ENCODE assay signal across 1 cellular context in the genomic region with DNA sequence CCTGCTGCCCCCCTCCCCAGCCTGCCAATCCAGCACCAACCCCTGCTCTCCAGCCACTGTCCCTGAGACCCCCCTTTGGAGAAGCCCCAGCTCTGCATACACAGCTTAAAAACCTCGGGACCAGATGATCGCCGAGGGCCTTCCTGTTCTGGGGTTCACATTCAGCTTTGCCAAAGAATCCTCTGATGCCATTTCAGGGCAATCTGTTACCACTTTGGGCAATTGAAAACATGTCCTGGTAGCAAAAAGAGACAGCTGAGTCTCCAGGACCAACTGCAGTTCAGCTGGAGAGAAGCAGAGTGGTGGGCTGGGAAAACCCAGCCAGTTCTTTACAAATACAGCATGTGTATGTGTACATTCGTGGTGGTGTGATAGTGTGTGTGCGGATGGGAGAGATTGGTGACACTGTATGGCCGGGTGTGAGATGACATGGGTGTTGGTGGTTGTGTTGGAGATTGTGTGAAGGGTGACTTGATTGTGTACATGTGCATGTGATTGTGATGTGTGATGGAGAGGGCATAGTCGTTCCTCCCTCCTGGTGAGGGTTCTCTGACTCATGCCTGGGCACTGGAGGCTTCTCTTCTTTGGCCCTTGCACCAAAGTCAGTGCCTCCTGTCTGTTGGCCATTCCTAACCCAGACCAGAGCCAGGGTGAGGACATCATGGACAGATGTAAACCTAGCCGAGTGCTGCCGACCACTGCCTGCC.
TF ChIP-seq lines count a peak whose summit lies in the region.

No MANE protein-coding gene starts in this region.

TF ChIP-seq in H1, 55 proteins besides CTCF, POLR2A, EP300 and RAD21:
- TF ChIP-seq NRF1 (IDR thresholded peaks at IDR 0.05; ENCODE audit: low read depth, low read length) (no peak), SUZ12 (IDR thresholded peaks at IDR 0.05; ENCODE audit: low read length) (no peak), TCF12 (IDR thresholded peaks at IDR 0.05; ENCODE audit: low read depth, low read length) (no peak), MAFK (IDR thresholded peaks at IDR 0.05; ENCODE audit: low read depth, low read length) (no peak), HDAC6 (IDR thresholded peaks at IDR 0.05; ENCODE audit: low read depth, low read length) (no peak), KDM1A (IDR thresholded peaks at IDR 0.05; ENCODE audit: borderline replicate concordance, low read length) (no peak), CREB1 (IDR thresholded peaks at IDR 0.05) (no peak), BACH1 (IDR thresholded peaks at IDR 0.05; ENCODE audit: low read length) (no peak), SP4 (IDR thresholded peaks at IDR 0.05; ENCODE audit: low read length) (no peak), BCL11A (IDR thresholded peaks at IDR 0.05; ENCODE audit: low read depth in 2 of 2, low read length in 2 of 2) (no peak), TAF1 (IDR thresholded peaks at IDR 0.05; ENCODE audit: low read depth, low read length) (no peak), JUND (IDR thresholded peaks at IDR 0.05; ENCODE audit: low read length) (no peak), SIRT6 (IDR thresholded peaks at IDR 0.05; ENCODE audit: low read length) (no peak)
- TF ChIP-seq, protein P1, sequence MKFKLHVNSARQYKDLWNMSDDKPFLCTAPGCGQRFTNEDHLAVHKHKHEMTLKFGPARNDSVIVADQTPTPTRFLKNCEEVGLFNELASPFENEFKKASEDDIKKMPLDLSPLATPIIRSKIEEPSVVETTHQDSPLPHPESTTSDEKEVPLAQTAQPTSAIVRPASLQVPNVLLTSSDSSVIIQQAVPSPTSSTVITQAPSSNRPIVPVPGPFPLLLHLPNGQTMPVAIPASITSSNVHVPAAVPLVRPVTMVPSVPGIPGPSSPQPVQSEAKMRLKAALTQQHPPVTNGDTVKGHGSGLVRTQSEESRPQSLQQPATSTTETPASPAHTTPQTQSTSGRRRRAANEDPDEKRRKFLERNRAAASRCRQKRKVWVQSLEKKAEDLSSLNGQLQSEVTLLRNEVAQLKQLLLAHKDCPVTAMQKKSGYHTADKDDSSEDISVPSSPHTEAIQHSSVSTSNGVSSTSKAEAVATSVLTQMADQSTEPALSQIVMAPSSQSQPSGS (IDR thresholded peaks at IDR 0.05; ENCODE audit: low read length) = no peak
